8 cellular contexts compared by ENCODE assay signal in genomic region chr15:52013151-52013791, GRCh38. TPM values are rescaled to one million over a fixed set of nuclear protein-coding genes. Genes with fewer than 3 reads are reported as not detected.
A peak's percentile ranks its signal among the peaks of the same experiment; 100 is the strongest.
DNase-seq lines count a peak whose midpoint lies in the region; TF ChIP-seq lines count a peak whose summit lies in the region.

No MANE protein-coding gene starts in this region.

- peaks cover 1% of the 10 kb centered on the region for H3K27me3 Mint-ChIP-seq in HFFc6 (ENCODE audit: insufficient read depth)

- no peak overlapping the region for H3K27ac ChIP-seq in fibroblast of lung (ENCODE audit: insufficient read depth, low read length)

- no peaks in the 10 kb centered on the region for H3K36me3 ChIP-seq in fibroblast of lung (ENCODE audit: control insufficient read depth, insufficient read depth, low read length)

- no peaks in the 10 kb centered on the region for H3K9me3 ChIP-seq in fibroblast of lung (ENCODE audit: control insufficient read depth, insufficient read depth, low read depth, low read length)

- H3K27me3 ChIP-seq in fibroblast of lung (ENCODE audit: control insufficient read depth, insufficient read depth, low read length), result no peaks in the 10 kb centered on the region

- H3K36me3 Mint-ChIP-seq in HFFc6 (ENCODE audit: low read depth), result no peaks in the 10 kb centered on the region

- in situ Hi-C loops in G401 (cut with HindIII; ENCODE audit: low sequenced_read_pairs), result no loop called here

- H2AFZ ChIP-seq in fibroblast of lung (ENCODE audit: low read length), result no peak overlapping the region

- H3K4me1 Mint-ChIP-seq in HFFc6 (ENCODE audit: low read depth), result peaks cover 48% of the 10 kb centered on the region

- no peaks in the 10 kb centered on the region for H3K79me2 ChIP-seq in fibroblast of lung (ENCODE audit: control insufficient read depth, insufficient read depth, low read length)

- H3K4me3 Mint-ChIP-seq in HFFc6, result peak overlapping the region; percentile 1; the same call in 1 of the 2 replicates

- H4K20me1 ChIP-seq in fibroblast of lung (ENCODE audit: control insufficient read depth, extremely low read depth, insufficient read depth, low read length), result no peaks in the 10 kb centered on the region

- H3K4me2 ChIP-seq in fibroblast of lung (ENCODE audit: extremely low read depth, insufficient read depth, low read length), result no peak overlapping the region

- peak; percentile 88 for DNase-seq in ELR (ENCODE audit: low read depth)
- peak; percentile 58 for DNase-seq in HFFc6
- DNase-seq in fibroblast of lung (ENCODE audit: low read depth in 2 of 2), result peak; percentile 39 to 74
- DNase-seq in stimulated activated CD4-positive, alpha-beta T cell treated with anti-CD3 and anti-CD28 coated beads, Interleukin-2, amount 100 ng/mL, for 48 hours, result no peak
- no peak for DNase-seq in activated effector memory CD4-positive, alpha-beta T cell treated with Interleukin-2 at 50 U/mL for 16 hours
- DNase-seq in G401 (ENCODE audit: low spot score), result no peak
- no peak for DNase-seq in NCI-H510A treated with DMSO at 0.1 percent for 48 hours (lab: John Stamatoyannopoulos, UW)

- no peaks in the 10 kb centered on the region for H3K9me3 Mint-ChIP-seq in HFFc6

- H3K27ac Mint-ChIP-seq in HFFc6, result peak overlapping the region; percentile 38

- H3K4me3 ChIP-seq in fibroblast of lung (replicated peaks in 1 of 4; ENCODE audit: control extremely low read depth in 1 of 4, insufficient read depth in 1 of 4, low read depth in 3 of 4, low read length in 4 of 4), result no peak overlapping the region

- TF ChIP-seq CTCF in HFFc6 (IDR thresholded peaks at IDR 0.05) (no peak), fibroblast of lung (conservative IDR thresholded peaks at IDR 0.05 in 1 of 2, IDR thresholded peaks at IDR 0.05 in 1 of 2; ENCODE audit: low read depth in 1 of 2, low read length in 2 of 2) (no peak)

- no peak overlapping the region for H3K9ac ChIP-seq in fibroblast of lung (ENCODE audit: insufficient read depth, low read length)

- peaks cover 2% of the 10 kb centered on the region for H3K4me1 ChIP-seq in fibroblast of lung (ENCODE audit: control insufficient read depth, extremely low read depth, insufficient read depth, low read length)

TF ChIP-seq in PFSK-1, 5 proteins besides CTCF, POLR2A, EP300 and RAD21:
- TF ChIP-seq POLR2AphosphoS5 (IDR thresholded peaks at IDR 0.05; ENCODE audit: low read depth, low read length), result no peak
- 0 out of 2 replicates have a peak, but pooled peaks have one; percentile 32 for TF ChIP-seq TAF1 (IDR thresholded peaks at IDR 0.05; ENCODE audit: borderline replicate concordance, insufficient read depth, low read length)
- no peak for TF ChIP-seq FOXP2 (optimal IDR thresholded peaks at IDR 0.05; ENCODE audit: borderline replicate concordance, extremely low read depth, extremely low read length, insufficient read depth)
TF ChIP-seq in PFSK-1: peak in this region for 1.

RNA-seq across cellular contexts. Expression of gene MAPK6, which starts 5.7 kb away (rescaled TPM):
- total RNA-seq in HFFc6 (2021; fragmentation: NEBNext Ultra II Directional; extraction: Animal tissue kit (Norgen Biotek cat#: 25700)), result 10 to 100 TPM; 43.0 to 61.9 (median 54.6) TPM
- 47.4 TPM for polyA plus RNA-seq in PFSK-1 (2012; ENCODE audit: insufficient read length, low read depth)
- 56.0 and 62.1 TPM in 2 replicates for total RNA-seq in fibroblast of lung
- polyA plus RNA-seq in fibroblast of lung, result 39.2 and 45.5 TPM in 2 replicates
- polyA plus RNA-seq in fibroblast of lung (2012), result 26.9 and 33.1 TPM in 2 replicates
- 6.2 and 14.4 TPM in 2 replicates for polyA minus RNA-seq in fibroblast of lung (ENCODE audit: low replicate concordance)
- 51.4 and 70.7 TPM in 2 replicates for total RNA-seq in G401 (2014; rRNA removed; shearing (Covaris generic))

RNA-seq across cellular contexts. Expression of gene LEO1, which starts 41.7 kb away (rescaled TPM):
- 10 to 100 TPM; 22.2 to 30.9 (median 27.5) TPM for total RNA-seq in HFFc6 (2021; fragmentation: NEBNext Ultra II Directional; extraction: Animal tissue kit (Norgen Biotek cat#: 25700))
- polyA plus RNA-seq in PFSK-1 (2012; ENCODE audit: insufficient read length, low read depth), result 19.7 TPM
- total RNA-seq in fibroblast of lung, result 21.3 and 25.4 TPM in 2 replicates
- polyA plus RNA-seq in fibroblast of lung, result 12.9 and 16.1 TPM in 2 replicates
- polyA plus RNA-seq in fibroblast of lung (2012), result 23.8 and 26.1 TPM in 2 replicates
- 1.3 and 1.8 TPM in 2 replicates for polyA minus RNA-seq in fibroblast of lung (ENCODE audit: low replicate concordance)
- 32.9 and 48.7 TPM in 2 replicates for total RNA-seq in G401 (2014; rRNA removed; shearing (Covaris generic))

Comparison
In these comparisons a context has a peak if more than half of its experiments do, and no peak if none do; other contexts are left out.
1. DNase-seq: peak in ELR (single experiment), HFFc6 (single experiment) and fibroblast of lung (2 of 2); none in stimulated activated CD4-positive, alpha-beta T cell treated with anti-CD3 and anti-CD28 coated beads, Interleukin-2, amount 100 ng/mL, for 48 hours (0 of 2), activated effector memory CD4-positive, alpha-beta T cell treated with Interleukin-2 at 50 U/mL for 16 hours (single experiment), G401 (single experiment) and NCI-H510A treated with DMSO at 0.1 percent for 48 hours (single experiment).